Comparison of ENCODE assay signal across 12 cellular contexts in genomic region chr7:30931161-30931926, GRCh38. TPM values are rescaled to one million over a fixed set of nuclear protein-coding genes. Genes with fewer than 3 reads are reported as not detected.
A peak's percentile ranks its signal among the peaks of the same experiment; 100 is the strongest.
DNase-seq lines count a peak whose midpoint lies in the region; ATAC-seq and TF ChIP-seq lines count a peak whose summit lies in the region.
"Had no signal": no experiment of that assay in that cellular context is flagged by ENCODE, and none has a peak within 500 bp of the region (broad histone marks: within the 10 kb centered on the region; RNA-seq: fewer than 3 reads in every experiment).

No MANE protein-coding gene starts in this region.

- peak overlapping the region; percentile 100 for H3K27ac ChIP-seq in mesenchymal stem cell (ENCODE audit: low read length, poor library complexity, severe bottlenecking)
- H3K27ac ChIP-seq in transverse colon: peak overlapping the region in 3 of 4 donors; percentile 40 to 49 (median 43)
- H3K27ac ChIP-seq in neural progenitor cell: no peak overlapping the region

- no peaks in the 10 kb centered on the region for H4K20me1 ChIP-seq in neural progenitor cell (ENCODE audit: low read depth)

- peaks cover 0 to 7% of the 10 kb centered on the region in 2 experiments for H3K36me3 ChIP-seq in mesenchymal stem cell (ENCODE audit: control insufficient read depth in 1 of 2, insufficient read depth in 2 of 2, low read depth in 1 of 2, low read length in 2 of 2)
- no peaks in the 10 kb centered on the region for H3K36me3 ChIP-seq in transverse colon
- H3K36me3 ChIP-seq in neural progenitor cell: no peaks in the 10 kb centered on the region

- peak overlapping the region in 1 of 2 experiments; percentile 88 for H3K18ac ChIP-seq in mesenchymal stem cell (ENCODE audit: low read depth in 1 of 2, low read length in 2 of 2)

- peak; percentile 10 for DNase-seq in activated CD8-positive, alpha-beta T cell treated with anti-CD3 and anti-CD28 coated beads, Interleukin-2, amount 10 ng/mL, durations not matched to agents 7 days and 5 days
- no peak for DNase-seq in activated CD8-positive, alpha-beta T cell treated with anti-CD3 and anti-CD28 coated beads for 36 hours
- DNase-seq in fibroblast of pulmonary artery (ENCODE audit: low read depth) (peak; percentile 69), mesenchymal stem cell (peak; percentile 45), transverse colon (no peak), neural progenitor cell (ENCODE audit: low spot score) (no peak)
- no peak for DNase-seq in activated naive CD4-positive, alpha-beta T cell treated with anti-CD3 and anti-CD28 coated beads, Interleukin-2, amount 10 ng/mL, durations not matched to agents 7 days and 5 days
- DNase-seq: stimulated activated naive CD4-positive, alpha-beta T cell had no signal

- H3K9me3 ChIP-seq in mesenchymal stem cell (ENCODE audit: control insufficient read depth, low read length): peaks cover 10% of the 10 kb centered on the region
- H3K9me3 ChIP-seq in transverse colon: peaks cover 0 to 3% of the 10 kb centered on the region in 2 donors
- no peaks in the 10 kb centered on the region for H3K9me3 ChIP-seq in neural progenitor cell (ENCODE audit: low read depth)

- no peak for TF ChIP-seq POLR2A in transverse colon (IDR thresholded peaks at IDR 0.05)

- H3K4me3 ChIP-seq in fibroblast of pulmonary artery (replicated peaks; ENCODE audit: low read depth, low read length) (no peak overlapping the region), mesenchymal stem cell (ENCODE audit: insufficient read depth in 1 of 2, low read depth in 1 of 2, low read length in 2 of 2) (no peak overlapping the region), transverse colon (no peak overlapping the region), neural progenitor cell (no peak overlapping the region)

- peak overlapping the region in 1 of 2 experiments; percentile 29 for H3K4ac ChIP-seq in mesenchymal stem cell (ENCODE audit: low read depth in 1 of 2, low read length in 2 of 2)

- TF ChIP-seq CTCF in activated CD8-positive, alpha-beta T cell treated with anti-CD3 and anti-CD28 coated beads for 36 hours (IDR thresholded peaks at IDR 0.05): no peak
- TF ChIP-seq CTCF in fibroblast of pulmonary artery (IDR thresholded peaks at IDR 0.05; ENCODE audit: low read length, missing control alignments): no peak
- no peak for TF ChIP-seq CTCF in transverse colon (IDR thresholded peaks at IDR 0.05)
- TF ChIP-seq CTCF in neural progenitor cell (IDR thresholded peaks at IDR 0.05): no peak

- no peak overlapping the region for H2BK15ac ChIP-seq in mesenchymal stem cell (ENCODE audit: low read depth, poor library complexity, severe bottlenecking)

- POLR2A ChIA-PET in activated CD8-positive, alpha-beta T cell treated with anti-CD3 and anti-CD28 coated beads, Interleukin-2, amount 10 ng/mL, durations not matched to agents 7 days and 5 days (lab: Charles Lee): no interaction called here
- POLR2A ChIA-PET in activated CD8-positive, alpha-beta T cell treated with anti-CD3 and anti-CD28 coated beads for 36 hours (lab: Charles Lee): no interaction called here

- peak overlapping the region; percentile 24 for H2AFZ ChIP-seq in mesenchymal stem cell (ENCODE audit: low read depth, low read length)
- H2AFZ ChIP-seq in neural progenitor cell (replicated peaks): no peak overlapping the region

- H3K36me3 Mint-ChIP-seq in activated CD8-positive, alpha-beta T cell treated with anti-CD3 and anti-CD28 coated beads, Interleukin-2, amount 10 ng/mL, durations not matched to agents 7 days and 5 days (ENCODE audit: low read depth): no peaks in the 10 kb centered on the region
- H3K36me3 Mint-ChIP-seq in activated CD8-positive, alpha-beta T cell treated with anti-CD3 and anti-CD28 coated beads for 36 hours (ENCODE audit: low read depth): no peaks in the 10 kb centered on the region
- H3K36me3 Mint-ChIP-seq in activated naive CD4-positive, alpha-beta T cell treated with anti-CD3 and anti-CD28 coated beads, Interleukin-2, amount 10 ng/mL, durations not matched to agents 7 days and 5 days: no peaks in the 10 kb centered on the region
- H3K36me3 Mint-ChIP-seq in neural progenitor cell: no peaks in the 10 kb centered on the region

- no peaks in the 10 kb centered on the region for H3F3A ChIP-seq in neural progenitor cell (ENCODE audit: low read depth)

- H3K23ac ChIP-seq in mesenchymal stem cell (ENCODE audit: low read length in 2 of 2): peak overlapping the region in 1 of 2 experiments; percentile 32

- 73% methylated on average over 24 of the region's 24 CpGs for WGBS in mesenchymal stem cell
- 79 to 83% methylated on average over 2 to 24 of the region's 24 CpGs for whole genome bisulfite sequencing in transverse colon (ENCODE audit: low coverage in 1 of 2), 2 donors

- CTCF ChIA-PET in activated CD8-positive, alpha-beta T cell treated with anti-CD3 and anti-CD28 coated beads, Interleukin-2, amount 10 ng/mL, durations not matched to agents 7 days and 5 days (lab: Charles Lee): interaction anchor here (1.3 to 2.1 kb wide), 2 partner anchors 52 to 192 kb away, joined by 3 to 4 read pairs; no protein-coding TSS in a partner anchor
- CTCF ChIA-PET in activated CD8-positive, alpha-beta T cell treated with anti-CD3 and anti-CD28 coated beads for 36 hours (lab: Charles Lee): interaction anchor here (1.9 kb wide), 1 partner anchor 8 kb away, joined by 17 read pairs; no protein-coding TSS in a partner anchor
- CTCF ChIA-PET in activated naive CD4-positive, alpha-beta T cell treated with anti-CD3 and anti-CD28 coated beads, Interleukin-2, amount 10 ng/mL, durations not matched to agents 7 days and 5 days (lab: Charles Lee): interaction anchor here (2.0 kb wide), 1 partner anchor 7 kb away, joined by 13 read pairs; no protein-coding TSS in a partner anchor

- H3K14ac ChIP-seq in mesenchymal stem cell (ENCODE audit: low read length in 2 of 2): peak overlapping the region in 1 of 2 experiments; percentile 90

- no peak overlapping the region for H3K4me2 ChIP-seq in mesenchymal stem cell (ENCODE audit: low read length, poor library complexity, severe bottlenecking)
- H3K4me2 ChIP-seq in neural progenitor cell: no peak overlapping the region

- H4K91ac ChIP-seq in mesenchymal stem cell (ENCODE audit: low read length): peak overlapping the region; percentile 22

- H2BK120ac ChIP-seq in mesenchymal stem cell (ENCODE audit: low read depth, low read length): no peak overlapping the region

- peak overlapping the region in 1 of 2 experiments; percentile 93 for H2BK12ac ChIP-seq in mesenchymal stem cell (ENCODE audit: low read length in 2 of 2)

- H2AK5ac ChIP-seq in mesenchymal stem cell (ENCODE audit: low read length, severe bottlenecking): peak overlapping the region; percentile 98

- H3K9ac ChIP-seq in mesenchymal stem cell (ENCODE audit: low read length): peak overlapping the region; percentile 38
- no peak overlapping the region for H3K9ac ChIP-seq in neural progenitor cell

- intact Hi-C loops in activated CD8-positive, alpha-beta T cell treated with anti-CD3 and anti-CD28 coated beads for 36 hours (cut with micrococcal nuclease): no loop called here
- intact Hi-C loops in transverse colon (cut with DNase I; ENCODE audit: low total_unique reads): no loop called here

- no peak overlapping the region for H3K4me3 Mint-ChIP-seq in activated CD8-positive, alpha-beta T cell treated with anti-CD3 and anti-CD28 coated beads, Interleukin-2, amount 10 ng/mL, durations not matched to agents 7 days and 5 days
- H3K4me3 Mint-ChIP-seq in activated CD8-positive, alpha-beta T cell treated with anti-CD3 and anti-CD28 coated beads for 36 hours: no peak overlapping the region
- H3K4me3 Mint-ChIP-seq in activated naive CD4-positive, alpha-beta T cell treated with anti-CD3 and anti-CD28 coated beads, Interleukin-2, amount 10 ng/mL, durations not matched to agents 7 days and 5 days: no peak overlapping the region
- H3K4me3 Mint-ChIP-seq in neural progenitor cell: no peak overlapping the region

- H3K79me2 ChIP-seq in neural progenitor cell (ENCODE audit: low read depth): no peaks in the 10 kb centered on the region

- H3K27me3 ChIP-seq in mesenchymal stem cell (ENCODE audit: control insufficient read depth in 1 of 2, insufficient read depth in 1 of 2, low read length in 2 of 2) (no peaks in the 10 kb centered on the region), transverse colon (no peaks in the 10 kb centered on the region), neural progenitor cell (no peaks in the 10 kb centered on the region)

- H3K79me1 ChIP-seq in mesenchymal stem cell (replicated peaks; ENCODE audit: low read length, poor library complexity, severe bottlenecking): no peaks in the 10 kb centered on the region

- peak overlapping the region; percentile 99 for H2BK5ac ChIP-seq in mesenchymal stem cell (ENCODE audit: low read depth, low read length, poor library complexity, severe bottlenecking)

- no peak for ATAC-seq in activated CD8-positive, alpha-beta T cell treated with anti-CD3 and anti-CD28 coated beads, Interleukin-2, amount 10 ng/mL, durations not matched to agents 7 days and 5 days
- ATAC-seq in activated CD8-positive, alpha-beta T cell treated with anti-CD3 and anti-CD28 coated beads for 36 hours: no peak
- no peak for ATAC-seq in GM18870 (IDR thresholded peaks at IDR 0.05; ENCODE audit: unreplicated experiment)

- no peaks in the 10 kb centered on the region for H3K4me1 Mint-ChIP-seq in activated CD8-positive, alpha-beta T cell treated with anti-CD3 and anti-CD28 coated beads, Interleukin-2, amount 10 ng/mL, durations not matched to agents 7 days and 5 days (ENCODE audit: low read depth)
- no peaks in the 10 kb centered on the region for H3K4me1 Mint-ChIP-seq in activated CD8-positive, alpha-beta T cell treated with anti-CD3 and anti-CD28 coated beads for 36 hours (ENCODE audit: low read depth)
- H3K4me1 Mint-ChIP-seq in activated naive CD4-positive, alpha-beta T cell treated with anti-CD3 and anti-CD28 coated beads, Interleukin-2, amount 10 ng/mL, durations not matched to agents 7 days and 5 days: no peaks in the 10 kb centered on the region
- H3K4me1 Mint-ChIP-seq in neural progenitor cell: peaks cover 26% of the 10 kb centered on the region

- peaks cover 8% of the 10 kb centered on the region for H3K9me3 Mint-ChIP-seq in activated CD8-positive, alpha-beta T cell treated with anti-CD3 and anti-CD28 coated beads, Interleukin-2, amount 10 ng/mL, durations not matched to agents 7 days and 5 days (ENCODE audit: insufficient read depth)
- peaks cover 3% of the 10 kb centered on the region for H3K9me3 Mint-ChIP-seq in activated CD8-positive, alpha-beta T cell treated with anti-CD3 and anti-CD28 coated beads for 36 hours
- peaks cover 6% of the 10 kb centered on the region for H3K9me3 Mint-ChIP-seq in activated naive CD4-positive, alpha-beta T cell treated with anti-CD3 and anti-CD28 coated beads, Interleukin-2, amount 10 ng/mL, durations not matched to agents 7 days and 5 days
- H3K9me3 Mint-ChIP-seq in neural progenitor cell: peaks cover 15% of the 10 kb centered on the region

- TF ChIP-seq EP300 in transverse colon (IDR thresholded peaks at IDR 0.05; ENCODE audit: low read depth): no peak

- H4K8ac ChIP-seq in mesenchymal stem cell (ENCODE audit: low read length): peak overlapping the region; percentile 24

- peaks cover 46% of the 10 kb centered on the region for H3K4me1 ChIP-seq in mesenchymal stem cell (ENCODE audit: control insufficient read depth, insufficient read depth, low read depth, low read length)
- peaks cover 2 to 12% (median 7%) of the 10 kb centered on the region in 4 donors for H3K4me1 ChIP-seq in transverse colon
- H3K4me1 ChIP-seq in neural progenitor cell: peaks cover 19% of the 10 kb centered on the region

- H3K27ac Mint-ChIP-seq in activated CD8-positive, alpha-beta T cell treated with anti-CD3 and anti-CD28 coated beads, Interleukin-2, amount 10 ng/mL, durations not matched to agents 7 days and 5 days: no peak overlapping the region
- no peak overlapping the region for H3K27ac Mint-ChIP-seq in activated CD8-positive, alpha-beta T cell treated with anti-CD3 and anti-CD28 coated beads for 36 hours
- H3K27ac Mint-ChIP-seq in activated naive CD4-positive, alpha-beta T cell treated with anti-CD3 and anti-CD28 coated beads, Interleukin-2, amount 10 ng/mL, durations not matched to agents 7 days and 5 days: no peak overlapping the region
- no peak overlapping the region for H3K27ac Mint-ChIP-seq in neural progenitor cell

- in situ Hi-C loops in transverse colon (cut with MboI; ENCODE audit: low pct_ligation_motif_present in 1 of 4, low pct_unique_long_range_greater_than_20kb in 1 of 4, low sequenced_read_pairs in 3 of 4): no loop called here

- peaks cover 7% of the 10 kb centered on the region for H3K27me3 Mint-ChIP-seq in activated CD8-positive, alpha-beta T cell treated with anti-CD3 and anti-CD28 coated beads, Interleukin-2, amount 10 ng/mL, durations not matched to agents 7 days and 5 days (ENCODE audit: low read depth)
- H3K27me3 Mint-ChIP-seq in activated CD8-positive, alpha-beta T cell treated with anti-CD3 and anti-CD28 coated beads for 36 hours: no peaks in the 10 kb centered on the region
- peaks cover 6% of the 10 kb centered on the region for H3K27me3 Mint-ChIP-seq in activated naive CD4-positive, alpha-beta T cell treated with anti-CD3 and anti-CD28 coated beads, Interleukin-2, amount 10 ng/mL, durations not matched to agents 7 days and 5 days
- H3K27me3 Mint-ChIP-seq in neural progenitor cell (ENCODE audit: insufficient read depth, low read depth): peaks cover 5% of the 10 kb centered on the region

RNA-seq across cellular contexts. Expression of gene AQP1, which starts 19.7 kb away (rescaled TPM):
- under 1 TPM in 1 of 2 experiments, not detected in 1; 0.23 TPM for total RNA-seq in activated CD8-positive, alpha-beta T cell treated with anti-CD3 and anti-CD28 coated beads, Interleukin-2, amount 10 ng/mL, durations not matched to agents 7 days and 5 days
- under 1 TPM; 0.22 to 0.27 TPM for total RNA-seq in activated CD8-positive, alpha-beta T cell treated with anti-CD3 and anti-CD28 coated beads for 36 hours
- polyA plus RNA-seq in mesenchymal stem cell (2013, experiment 1 of 2): 1.0 TPM
- 0.86 TPM for polyA plus RNA-seq in mesenchymal stem cell (2013, experiment 2 of 2)
- total RNA-seq in transverse colon (10 to 100 TPM; 21.3 to 98.3 (median 28.4) TPM), neural progenitor cell (ENCODE audit: low replicate concordance) (0.87 TPM in 1 of 2 replicates, not detected in the other)

RNA-seq across cellular contexts. Expression of gene GHRHR, which starts 32.4 kb away (rescaled TPM):
- not detected for total RNA-seq in activated CD8-positive, alpha-beta T cell treated with anti-CD3 and anti-CD28 coated beads, Interleukin-2, amount 10 ng/mL, durations not matched to agents 7 days and 5 days
- total RNA-seq in activated CD8-positive, alpha-beta T cell treated with anti-CD3 and anti-CD28 coated beads for 36 hours: not detected
- polyA plus RNA-seq in mesenchymal stem cell (2013, experiment 1 of 2): not detected
- not detected for polyA plus RNA-seq in mesenchymal stem cell (2013, experiment 2 of 2)
- not detected for total RNA-seq in transverse colon
- not detected in 2 replicates for total RNA-seq in neural progenitor cell (ENCODE audit: low replicate concordance)
- total RNA-seq: activated CD8-positive, alpha-beta memory T cell treated with anti-CD3 and anti-CD28 coated beads for 36 hours; lower leg skin; M059J had no signal

Comparison
In these comparisons a context has a peak if more than half of its experiments do, and no peak if none do; other contexts are left out.
1. DNase-seq: peak in activated CD8-positive, alpha-beta T cell treated with anti-CD3 and anti-CD28 coated beads, Interleukin-2, amount 10 ng/mL, durations not matched to agents 7 days and 5 days (single experiment), fibroblast of pulmonary artery (single experiment) and mesenchymal stem cell (single experiment); none in activated CD8-positive, alpha-beta T cell treated with anti-CD3 and anti-CD28 coated beads for 36 hours (single experiment), transverse colon (single experiment), activated naive CD4-positive, alpha-beta T cell treated with anti-CD3 and anti-CD28 coated beads, Interleukin-2, amount 10 ng/mL, durations not matched to agents 7 days and 5 days (single experiment) and neural progenitor cell (single experiment).
2. RNA of gene AQP1, which starts 19.7 kb away (total RNA-seq): 21.3 to 98.3 TPM in transverse colon; 0.22 to 0.27 TPM in activated CD8-positive, alpha-beta T cell treated with anti-CD3 and anti-CD28 coated beads for 36 hours, 0.23 TPM in activated CD8-positive, alpha-beta T cell treated with anti-CD3 and anti-CD28 coated beads, Interleukin-2, amount 10 ng/mL, durations not matched to agents 7 days and 5 days and 0.87 TPM in neural progenitor cell; every median in the first group is over 10 times any median in the second.